2 cellular contexts compared by ENCODE assay signal in genomic region chr17:64632606-64633005, GRCh38.
TF ChIP-seq lines count a peak whose summit lies in the region.

No MANE protein-coding gene starts in this region.

TF ChIP-seq in A549, 52 proteins besides CTCF, POLR2A, EP300 and RAD21:
- no peak for TF ChIP-seq FOSB (CRISPR knock-in tag; IDR thresholded peaks at IDR 0.05)
- TF ChIP-seq HOXB5 (CRISPR knock-in tag; IDR thresholded peaks at IDR 0.05) = no peak
- no peak for TF ChIP-seq FOXS1 (CRISPR knock-in tag; IDR thresholded peaks at IDR 0.05)
- no peak for TF ChIP-seq BCL3 (IDR thresholded peaks at IDR 0.05)

TF ChIP-seq in IMR-90, 13 proteins besides CTCF, POLR2A, EP300 and RAD21:
- TF ChIP-seq CHD1 (IDR thresholded peaks at IDR 0.05; ENCODE audit: low read depth, low read length) = no peak
- TF ChIP-seq MAFK (IDR thresholded peaks at IDR 0.05; ENCODE audit: low read depth, low read length) = no peak
- no peak for TF ChIP-seq BHLHE40 (IDR thresholded peaks at IDR 0.05; ENCODE audit: low read depth, low read length)
- TF ChIP-seq FOS (IDR thresholded peaks at IDR 0.05; ENCODE audit: low read depth, low read length) = no peak
- no peak for TF ChIP-seq ELK1 (IDR thresholded peaks at IDR 0.05; ENCODE audit: borderline replicate concordance, low read depth, low read length)
- no peak for TF ChIP-seq RFX5 (IDR thresholded peaks at IDR 0.05; ENCODE audit: low read depth, low read length)
- no peak for TF ChIP-seq USF2 (IDR thresholded peaks at IDR 0.05; ENCODE audit: low read depth, low read length)
- TF ChIP-seq NFE2L2 (IDR thresholded peaks at IDR 0.05; ENCODE audit: low read depth, low read length) = no peak
- TF ChIP-seq RCOR1 (IDR thresholded peaks at IDR 0.05; ENCODE audit: insufficient replicate concordance, low read length) = no peak
- TF ChIP-seq CEBPB (IDR thresholded peaks at IDR 0.05; ENCODE audit: low read depth, low read length) = no peak
- TF ChIP-seq MXI1 (IDR thresholded peaks at IDR 0.05; ENCODE audit: borderline replicate concordance, low read depth, low read length) = no peak
- TF ChIP-seq MAZ (IDR thresholded peaks at IDR 0.05; ENCODE audit: borderline replicate concordance, low read depth, low read length) = no peak
- no peak for TF ChIP-seq SMC3 (IDR thresholded peaks at IDR 0.05; ENCODE audit: low read depth, low read length)
